24 cellular contexts compared by ENCODE assay signal in the genomic region with DNA sequence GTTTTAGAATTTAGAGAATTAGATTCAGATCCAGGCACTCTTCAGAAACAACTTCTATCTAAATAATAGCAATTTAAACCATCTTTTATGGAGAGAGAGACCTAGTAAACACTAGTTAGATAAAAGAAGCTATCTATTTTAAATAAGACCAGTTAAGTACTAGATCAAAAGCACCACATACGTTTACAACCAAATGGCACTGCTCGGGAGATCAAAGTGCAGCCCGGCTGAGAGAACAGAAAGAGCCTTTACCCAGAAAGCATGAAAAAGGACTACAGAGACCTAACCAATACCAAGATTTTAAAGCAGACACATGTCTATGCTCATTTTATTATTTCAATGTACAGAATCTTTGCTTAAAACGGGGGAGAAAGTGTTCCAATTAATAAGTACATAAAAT. TPM values are rescaled to one million over a fixed set of nuclear protein-coding genes. Genes with fewer than 3 reads are reported as not detected.
"Had no signal": no experiment of that assay in that cellular context is flagged by ENCODE, and none has a peak within 500 bp of the region (broad histone marks: within the 10 kb centered on the region; RNA-seq: fewer than 3 reads in every experiment).

No MANE protein-coding gene starts in this region.

- H3K27ac ChIP-seq: foreskin keratinocyte, right atrium auricular region, skin epidermis, testis had no signal

- ATAC-seq: activated CD4-positive, CD25-positive, alpha-beta regulatory T cell treated with anti-CD3 and anti-CD28 coated beads, Interleukin-2, amount 50 U/mL, for 24 hours; activated CD8-positive, alpha-beta memory T cell treated with anti-CD3 and anti-CD28 coated beads, Interleukin-2, amount 10 ng/mL, durations not matched to agents 7 days and 5 days; activated naive CD8-positive, alpha-beta T cell treated with anti-CD3 and anti-CD28 coated beads, Interleukin-2, amount 50 U/mL, for 24 hours; foreskin keratinocyte; left lobe of liver; natural killer cell; stimulated activated naive CD8-positive, alpha-beta T cell treated with anti-CD3 and anti-CD28 coated beads, Interleukin-15, amount 100 ng/mL, for 72 hours had no signal

- H3K27me3 Mint-ChIP-seq: activated naive CD8-positive, alpha-beta T cell treated with anti-CD3 and anti-CD28 coated beads, Interleukin-2, amount 50 U/mL, for 24 hours; dendritic cell treated with granulocyte-macrophage colony-stimulating factor and Interleukin-4, amounts not matched to agents 40 ng/mL and 50 ng/mL, for 4 days had no signal

- H3K4me3 ChIP-seq: right atrium auricular region, skin epidermis, testis had no signal

- H3K36me3 Mint-ChIP-seq: activated CD8-positive, alpha-beta memory T cell treated with anti-CD3 and anti-CD28 coated beads, Interleukin-2, amount 10 ng/mL, durations not matched to agents 7 days and 5 days; natural killer cell had no signal

- DNase-seq: activated CD4-positive, alpha-beta T cell treated with anti-CD3 and anti-CD28 coated beads, Interleukin-2, amount 50 U/mL, for 4 hours; activated CD8-positive, alpha-beta memory T cell treated with anti-CD3 and anti-CD28 coated beads, Interleukin-2, amount 10 ng/mL, durations not matched to agents 7 days and 5 days; activated naive CD4-positive, alpha-beta T cell treated with anti-CD3 and anti-CD28 coated beads for 36 hours; activated naive CD8-positive, alpha-beta T cell treated with anti-CD3 and anti-CD28 coated beads, Interleukin-2, amount 50 U/mL, for 24 hours; activated T-cell treated with anti-CD3 and anti-CD28 coated beads, Interleukin-2, amount 50 U/mL, for 1 hour; aorta; cerebellar nuclear complex; effector memory CD4-positive, alpha-beta T cell; foreskin keratinocyte; natural killer cell; stimulated activated naive CD8-positive, alpha-beta T cell treated with anti-CD3 and anti-CD28 coated beads, Interleukin-15, amount 100 ng/mL, for 72 hours; T-helper 1 cell; T1000; testis had no signal

- H3K4me1 ChIP-seq: foreskin keratinocyte, right atrium auricular region, testis had no signal

- H3K9me3 ChIP-seq: right atrium auricular region, testis had no signal

- H3K9me3 Mint-ChIP-seq: activated naive CD4-positive, alpha-beta T cell treated with anti-CD3 and anti-CD28 coated beads for 36 hours; activated naive CD8-positive, alpha-beta T cell treated with anti-CD3 and anti-CD28 coated beads, Interleukin-2, amount 50 U/mL, for 24 hours; activated T-helper 2 cell treated with anti-CD3 and anti-CD28 coated beads, Interferon-gamma antibody, Interleukin-2, Interleukin-4, amounts not matched to agents 10 μg/mL and 5 μg/mL and 100 μg/mL, durations not matched to agents 14 hours and 24 hours and 36 hours; dendritic cell treated with granulocyte-macrophage colony-stimulating factor and Interleukin-4, amounts not matched to agents 40 ng/mL and 50 ng/mL, for 4 days; natural killer cell; stimulated activated naive CD8-positive, alpha-beta T cell treated with anti-CD3 and anti-CD28 coated beads, Interleukin-15, amount 100 ng/mL, for 72 hours had no signal

- H3K27me3 ChIP-seq: right atrium auricular region, testis had no signal

- H3K36me3 ChIP-seq: right atrium auricular region had no signal

- H3K4me1 Mint-ChIP-seq: activated CD8-positive, alpha-beta memory T cell treated with anti-CD3 and anti-CD28 coated beads, Interleukin-2, amount 10 ng/mL, durations not matched to agents 7 days and 5 days; natural killer cell had no signal

- H3K27ac Mint-ChIP-seq: activated CD8-positive, alpha-beta memory T cell treated with anti-CD3 and anti-CD28 coated beads, Interleukin-2, amount 10 ng/mL, durations not matched to agents 7 days and 5 days; activated naive CD4-positive, alpha-beta T cell treated with anti-CD3 and anti-CD28 coated beads for 36 hours; activated naive CD8-positive, alpha-beta T cell treated with anti-CD3 and anti-CD28 coated beads, Interleukin-2, amount 50 U/mL, for 24 hours; activated T-helper 2 cell treated with anti-CD3 and anti-CD28 coated beads, Interferon-gamma antibody, Interleukin-2, Interleukin-4, amounts not matched to agents 10 μg/mL and 5 μg/mL and 100 μg/mL, durations not matched to agents 14 hours and 24 hours and 36 hours; dendritic cell treated with granulocyte-macrophage colony-stimulating factor and Interleukin-4, amounts not matched to agents 40 ng/mL and 50 ng/mL, for 4 days; natural killer cell; progenitor cell of endocrine pancreas; stimulated activated naive CD8-positive, alpha-beta T cell treated with anti-CD3 and anti-CD28 coated beads, Interleukin-15, amount 100 ng/mL, for 72 hours had no signal

- H3K4me3 Mint-ChIP-seq: activated CD8-positive, alpha-beta memory T cell treated with anti-CD3 and anti-CD28 coated beads, Interleukin-2, amount 10 ng/mL, durations not matched to agents 7 days and 5 days; activated naive CD4-positive, alpha-beta T cell treated with anti-CD3 and anti-CD28 coated beads for 36 hours; activated naive CD8-positive, alpha-beta T cell treated with anti-CD3 and anti-CD28 coated beads, Interleukin-2, amount 50 U/mL, for 24 hours; dendritic cell treated with granulocyte-macrophage colony-stimulating factor and Interleukin-4, amounts not matched to agents 40 ng/mL and 50 ng/mL, for 4 days; natural killer cell had no signal

RNA-seq across cellular contexts. Expression of a gene that starts 30.8 kb away (rescaled TPM):
- total RNA-seq: activated CD8-positive, alpha-beta memory T cell treated with anti-CD3 and anti-CD28 coated beads, Interleukin-2, amount 10 ng/mL, durations not matched to agents 7 days and 5 days; activated naive CD4-positive, alpha-beta T cell treated with anti-CD3 and anti-CD28 coated beads for 36 hours; activated T-helper 2 cell treated with anti-CD3 and anti-CD28 coated beads, Interferon-gamma antibody, Interleukin-2, Interleukin-4, amounts not matched to agents 10 μg/mL and 5 μg/mL and 100 μg/mL, durations not matched to agents 14 hours and 24 hours and 36 hours; aorta; foreskin keratinocyte; left lobe of liver; lung microvascular endothelial cell; natural killer cell; omental fat pad; right atrium auricular region; testis; ureter had no signal
- polyA plus RNA-seq: aorta, foreskin keratinocyte had no signal
